In genomic region chr1:215567491-215568286, GRCh38 we compare ENCODE assay signal across 8 cellular contexts. TPM values are rescaled to one million over a fixed set of nuclear protein-coding genes. Genes with fewer than 3 reads are reported as not detected.
DNase-seq lines count a peak whose midpoint lies in the region; ATAC-seq lines count a peak whose summit lies in the region.

No MANE protein-coding gene starts in this region.

- H3K36me3 ChIP-seq in CD8-positive, alpha-beta memory T cell (ENCODE audit: insufficient read depth, low read length): no peaks in the 10 kb centered on the region

- DNase-seq in CD8-positive, alpha-beta memory T cell: peak in 1 of 5 donors; percentile 14
- DNase-seq in NCI-H526 (lab: John Stamatoyannopoulos, UW): peak; percentile 65 to 72
- DNase-seq in activated T-cell treated with anti-CD3 and anti-CD28 coated beads for 1 hour (ENCODE audit: low read depth): peak; percentile 3
- DNase-seq in fibroblast of gingiva (ENCODE audit: low read depth): peak; percentile 57
- DNase-seq in naive B cell: peak; percentile 38
- DNase-seq in superior temporal gyrus (ENCODE audit: extremely low spot score): peak; percentile 73

- ATAC-seq in GM19351 (IDR thresholded peaks at IDR 0.05; ENCODE audit: unreplicated experiment) (peak; percentile 62), HG03432 (IDR thresholded peaks at IDR 0.05; ENCODE audit: unreplicated experiment) (peak; percentile 65), naive B cell (ENCODE audit: low read depth in 2 of 2) (peak; percentile 68 to 71)

- peaks cover 0 to 16% (median 2%) of the 10 kb centered on the region in 5 donors for H3K9me3 Mint-ChIP-seq in CD8-positive, alpha-beta memory T cell
- no peaks in the 10 kb centered on the region for H3K9me3 Mint-ChIP-seq in naive B cell

- peaks cover 5% of the 10 kb centered on the region for H3K4me1 ChIP-seq in CD8-positive, alpha-beta memory T cell (ENCODE audit: insufficient read depth, low read length)

- peak overlapping the region in 2 of 8 donors; percentile 24 to 55 for H3K27ac Mint-ChIP-seq in CD8-positive, alpha-beta memory T cell
- H3K27ac Mint-ChIP-seq in naive B cell: peak overlapping the region in 5 of 6 donors; percentile 34 to 97 (median 85)

- H3K27me3 ChIP-seq in CD8-positive, alpha-beta memory T cell (ENCODE audit: insufficient read depth, low read length, poor library complexity, severe bottlenecking): peaks cover 6% of the 10 kb centered on the region

- CTCF ChIA-PET in CD8-positive, alpha-beta memory T cell (lab: Charles Lee): no interaction called here

- peaks cover 26 to 40% of the 10 kb centered on the region in 2 donors for H3K27me3 Mint-ChIP-seq in CD8-positive, alpha-beta memory T cell
- H3K27me3 Mint-ChIP-seq in naive B cell: peaks cover 0 to 6% (median 0%) of the 10 kb centered on the region in 3 donors

- peak overlapping the region; percentile 55 to 85 (median 74) for H3K4me3 Mint-ChIP-seq in CD8-positive, alpha-beta memory T cell
- H3K4me3 Mint-ChIP-seq in naive B cell: peak overlapping the region; percentile 89 to 97 (median 96)

- H3K4me1 Mint-ChIP-seq in CD8-positive, alpha-beta memory T cell: peaks cover 10 to 20% (median 12%) of the 10 kb centered on the region in 3 donors
- H3K4me1 Mint-ChIP-seq in naive B cell: peaks cover 17 to 49% (median 22%) of the 10 kb centered on the region in 3 donors

- POLR2A ChIA-PET in CD8-positive, alpha-beta memory T cell (lab: Charles Lee): no interaction called here

- H3K27ac ChIP-seq in CD8-positive, alpha-beta memory T cell (ENCODE audit: low read depth, low read length): peak overlapping the region; percentile 58

- no peaks in the 10 kb centered on the region for H3K9me3 ChIP-seq in CD8-positive, alpha-beta memory T cell (ENCODE audit: low read length)

- peak overlapping the region; percentile 32 for H3K4me3 ChIP-seq in CD8-positive, alpha-beta memory T cell (ENCODE audit: low read length)

- H3K36me3 Mint-ChIP-seq in CD8-positive, alpha-beta memory T cell: no peaks in the 10 kb centered on the region
- H3K36me3 Mint-ChIP-seq in naive B cell: no peaks in the 10 kb centered on the region

RNA-seq across cellular contexts. Expression of gene KCTD3, which starts 0.6 kb away (rescaled TPM):
- under 1 TPM; 0.64 to 0.79 TPM for total RNA-seq in CD8-positive, alpha-beta memory T cell
- 0.43 TPM for polyA plus RNA-seq in CD8-positive, alpha-beta memory T cell
- polyA plus RNA-seq in naive B cell (ENCODE audit: low read depth in 6 of 6): 1 to 10 TPM; 1.9 to 5.6 (median 3.7) TPM
